ENCODE assay signal across 9 cellular contexts in the genomic region with DNA sequence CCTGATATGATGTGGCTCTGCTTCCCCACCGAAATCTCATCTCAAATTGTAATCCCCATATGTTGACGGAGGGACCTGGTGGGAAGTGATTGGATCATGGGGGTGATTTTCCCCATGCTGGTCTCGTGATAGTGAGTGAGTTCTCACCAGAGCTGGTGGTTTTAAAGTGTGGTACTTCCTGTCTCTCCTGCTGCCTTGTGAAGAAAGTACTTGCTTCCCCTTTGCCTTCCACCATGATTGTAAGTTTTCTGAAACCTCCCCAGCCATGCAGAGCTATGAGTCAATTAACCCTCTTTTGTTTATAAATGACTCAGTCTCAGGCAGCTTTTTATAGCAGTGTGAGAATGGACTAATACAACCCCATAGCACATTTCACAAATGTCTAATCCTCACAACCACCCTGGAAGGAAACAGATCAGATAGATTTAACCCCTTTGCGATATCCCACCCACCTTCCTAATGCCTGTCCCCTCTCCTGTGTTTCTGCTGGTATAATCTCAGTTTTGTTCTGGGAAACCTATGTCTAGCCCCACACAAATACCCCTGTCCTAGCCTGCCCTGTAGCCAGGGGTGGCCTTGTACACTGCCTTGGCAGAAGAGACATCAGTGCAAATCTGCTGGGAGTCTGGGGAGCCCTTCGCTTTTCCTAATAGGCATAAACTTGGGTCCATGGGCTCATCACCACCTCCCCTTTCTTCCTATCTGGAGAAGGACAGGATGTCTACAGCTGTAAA.
DNase-seq lines count a peak whose midpoint lies in the region; ATAC-seq lines count a peak whose summit lies in the region.
"Had no signal": no experiment of that assay in that cellular context is flagged by ENCODE, and none has a peak within 500 bp of the region (broad histone marks: within the 10 kb centered on the region; RNA-seq: fewer than 3 reads in every experiment).

No MANE protein-coding gene starts in this region.

- no peaks in the 10 kb centered on the region for H3K9me3 ChIP-seq in BLaER1 treated with 17β-estradiol and CSF1 and Interleukin-3, amounts not matched to agents 10 nM and 100 nM (replicated peaks in 1 of 11)
- no peaks in the 10 kb centered on the region for H3K9me3 ChIP-seq in CD8-positive, alpha-beta memory T cell (ENCODE audit: low read length)

- H3K4me1 Mint-ChIP-seq in CD8-positive, alpha-beta memory T cell, result peaks cover 7 to 14% (median 13%) of the 10 kb centered on the region in 3 donors

- no peak overlapping the region for H3K4me3 Mint-ChIP-seq in CD8-positive, alpha-beta memory T cell

- peak overlapping the region; percentile 73 to 98 (median 89) for H3K27ac ChIP-seq in BLaER1 treated with 17β-estradiol and CSF1 and Interleukin-3, amounts not matched to agents 10 nM and 100 nM
- H3K27ac ChIP-seq in CD8-positive, alpha-beta memory T cell (ENCODE audit: low read depth, low read length), result no peak overlapping the region
- H3K27ac ChIP-seq: KMS-11 had no signal

- POLR2A ChIA-PET in CD8-positive, alpha-beta memory T cell (lab: Charles Lee), result no interaction called here

- peak overlapping the region in 4 of 8 donors; percentile 2 to 32 (median 10) for H3K27ac Mint-ChIP-seq in CD8-positive, alpha-beta memory T cell

- ATAC-seq in GM19397 (IDR thresholded peaks at IDR 0.05; ENCODE audit: unreplicated experiment) (peak; percentile 87), HG03378 (IDR thresholded peaks at IDR 0.05; ENCODE audit: unreplicated experiment) (peak; percentile 91)

- CTCF ChIA-PET in CD8-positive, alpha-beta memory T cell (lab: Charles Lee), result no interaction called here

- H3K4me3 ChIP-seq in BLaER1 treated with 17β-estradiol and CSF1 and Interleukin-3, amounts not matched to agents 10 nM and 100 nM, result no peak overlapping the region
- H3K4me3 ChIP-seq in CD8-positive, alpha-beta memory T cell (ENCODE audit: low read length), result no peak overlapping the region

- H3K27me3 ChIP-seq in BLaER1 treated with 17β-estradiol and CSF1 and Interleukin-3, amounts not matched to agents 10 nM and 100 nM, result no peaks in the 10 kb centered on the region
- H3K27me3 ChIP-seq in CD8-positive, alpha-beta memory T cell (ENCODE audit: insufficient read depth, low read length, poor library complexity, severe bottlenecking), result no peaks in the 10 kb centered on the region

- no peaks in the 10 kb centered on the region for H4K20me1 ChIP-seq in BLaER1 treated with 17β-estradiol and CSF1 and Interleukin-3, amounts not matched to agents 10 nM and 100 nM

- peak overlapping the region; percentile 43 to 83 (median 71); a peak in 20 of 22 replicates for H3K9ac ChIP-seq in BLaER1 treated with 17β-estradiol and CSF1 and Interleukin-3, amounts not matched to agents 10 nM and 100 nM
- H3K9ac ChIP-seq: KMS-11 had no signal

- no peaks in the 10 kb centered on the region for H3K9me3 Mint-ChIP-seq in CD8-positive, alpha-beta memory T cell

- H3K36me3 ChIP-seq in BLaER1 treated with 17β-estradiol and CSF1 and Interleukin-3, amounts not matched to agents 10 nM and 100 nM, result no peaks in the 10 kb centered on the region
- no peaks in the 10 kb centered on the region for H3K36me3 ChIP-seq in CD8-positive, alpha-beta memory T cell (ENCODE audit: insufficient read depth, low read length)

- DNase-seq in UCSD-AML1 (lab: John Stamatoyannopoulos, UW; ENCODE audit: unreplicated experiment) (peak; percentile 21), kidney tubule cell (ENCODE audit: low spot score) (peak; percentile 85), 8988T (no peak), NCI-H1048 (lab: John Stamatoyannopoulos, UW) (no peak)
- DNase-seq in CD8-positive, alpha-beta memory T cell, result no peak

- peaks cover 71 to 89% (median 80%) of the 10 kb centered on the region in 10 experiments for H3K4me1 ChIP-seq in BLaER1 treated with 17β-estradiol and CSF1 and Interleukin-3, amounts not matched to agents 10 nM and 100 nM
- no peaks in the 10 kb centered on the region for H3K4me1 ChIP-seq in CD8-positive, alpha-beta memory T cell (ENCODE audit: insufficient read depth, low read length)

- H3K4me2 ChIP-seq in BLaER1 treated with 17β-estradiol and CSF1 and Interleukin-3, amounts not matched to agents 10 nM and 100 nM, result peak overlapping the region; percentile 22 to 89 (median 76)
- H3K4me2 ChIP-seq: KMS-11 had no signal

- no peaks in the 10 kb centered on the region for H3K36me3 Mint-ChIP-seq in CD8-positive, alpha-beta memory T cell

- H3K27me3 Mint-ChIP-seq in CD8-positive, alpha-beta memory T cell, result peaks cover 3 to 13% of the 10 kb centered on the region in 2 donors

Comparison
In these comparisons a context has a peak if more than half of its experiments do, and no peak if none do; other contexts are left out.
1. DNase-seq: peak in UCSD-AML1 (single experiment) and kidney tubule cell (single experiment); none in CD8-positive, alpha-beta memory T cell (0 of 5), 8988T (single experiment) and NCI-H1048 (single experiment).